In the genomic region with DNA sequence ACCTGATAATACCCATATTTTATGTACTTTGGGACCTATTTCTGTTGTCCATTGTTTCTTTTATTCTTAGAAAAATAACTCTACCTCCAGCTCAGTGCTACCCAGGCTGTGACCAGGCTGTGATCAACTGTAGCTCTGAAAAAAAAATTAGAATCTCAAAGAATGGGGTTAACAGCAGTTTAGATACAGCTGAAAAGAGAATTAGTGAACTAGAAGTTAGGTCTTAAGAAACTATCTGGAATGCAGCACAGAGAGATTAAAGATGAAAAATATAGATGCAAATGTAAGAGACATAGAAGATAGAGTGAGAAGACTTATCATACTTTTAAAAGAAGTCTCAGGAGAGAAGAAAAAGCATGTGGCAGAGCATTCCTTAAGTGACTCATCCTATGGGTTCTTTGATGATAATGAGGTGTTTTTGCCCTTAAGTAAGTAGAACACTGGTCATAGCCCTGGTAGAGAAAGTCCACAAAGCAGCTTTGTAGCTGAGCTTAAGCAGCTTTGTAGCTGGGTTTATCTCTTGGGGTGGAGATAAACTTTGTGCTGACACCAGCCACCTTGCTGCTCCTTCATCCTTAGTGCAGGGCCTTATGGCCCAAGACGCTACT, we compare ENCODE assay signal across 30 cellular contexts. TPM values are rescaled to one million over a fixed set of nuclear protein-coding genes. Genes with fewer than 3 reads are reported as not detected.
"Had no signal": no experiment of that assay in that cellular context is flagged by ENCODE, and none has a peak within 500 bp of the region (broad histone marks: within the 10 kb centered on the region; RNA-seq: fewer than 3 reads in every experiment).

No MANE protein-coding gene starts in this region.

- H3K4me3 Mint-ChIP-seq: activated naive CD4-positive, alpha-beta T cell treated with anti-CD3 and anti-CD28 coated beads, Interleukin-2, amount 10 ng/mL, durations not matched to agents 7 days and 5 days; activated T-helper 1 cell treated with anti-CD3 and anti-CD28 coated beads, Interleukin-12 subunit alpha, Interleukin-12 subunit beta, Interleukin-2, Interleukin-4 antibody, amounts not matched to agents 30 ng/mL and 10 ng/mL and 1 ng/mL, durations not matched to agents 14 hours and 24 hours and 36 hours; central memory CD8-positive, alpha-beta T cell; effector memory CD8-positive, alpha-beta T cell; memory B cell; naive thymus-derived CD4-positive, alpha-beta T cell; T-helper 2 cell treated with Interferon-gamma antibody and Interleukin-4, amounts not matched to agents 5 μg/mL and 100 μg/mL, for 36 hours had no signal

- H3K4me3 ChIP-seq: dorsolateral prefrontal cortex, right atrium auricular region, testis, transverse colon had no signal

- H3K27ac ChIP-seq: dorsolateral prefrontal cortex, right atrium auricular region, testis, transverse colon had no signal

- H3K9me3 Mint-ChIP-seq: effector memory CD8-positive, alpha-beta T cell had no signal

- H3K36me3 Mint-ChIP-seq: memory B cell had no signal

- DNase-seq: activated CD4-positive, alpha-beta T cell treated with anti-CD3 and anti-CD28 coated beads for 48 hours; activated CD4-positive, alpha-beta T cell treated with anti-CD3 and anti-CD28 coated beads, Interleukin-2, amount 50 U/mL, for 48 hours; activated CD8-positive, alpha-beta memory T cell treated with anti-CD3 and anti-CD28 coated beads for 24 hours; activated CD8-positive, alpha-beta memory T cell treated with anti-CD3 and anti-CD28 coated beads, Interleukin-2, amount 50 U/mL, for 4 hours; activated effector memory CD4-positive, alpha-beta T cell treated with anti-CD3 and anti-CD28 coated beads, Interleukin-2, amount 50 U/mL, for 16 hours; activated naive CD4-positive, alpha-beta T cell treated with anti-CD3 and anti-CD28 coated beads, Interleukin-2, amount 10 ng/mL, durations not matched to agents 7 days and 5 days; activated T-cell treated with anti-CD3 and anti-CD28 coated beads, Interleukin-2, amount 50 U/mL, for 1 hour; amygdala; dorsolateral prefrontal cortex; effector memory CD8-positive, alpha-beta T cell; erythroblast; head of caudate nucleus; hippocampal formation; midbrain; naive thymus-derived CD4-positive, alpha-beta T cell; stimulated activated CD4-positive, alpha-beta T cell treated with anti-CD3 and anti-CD28 coated beads, Interleukin-15, amount 100 ng/mL, for 24 hours; stimulated activated CD4-positive, alpha-beta T cell treated with anti-CD3 and anti-CD28 coated beads, Interleukin-2, amount 100 ng/mL, for 24 hours; stimulated activated naive CD4-positive, alpha-beta T cell; T-helper 1 cell; testis; transverse colon had no signal

- H3K27me3 ChIP-seq: right atrium auricular region, testis had no signal

- FAIRE-seq: colon, kidney, urothelium cell line had no signal

- H3K4me1 ChIP-seq: right atrium auricular region, transverse colon had no signal

- H3K27me3 Mint-ChIP-seq: central memory CD8-positive, alpha-beta T cell; effector memory CD8-positive, alpha-beta T cell had no signal

- ATAC-seq: effector memory CD8-positive, alpha-beta T cell; naive thymus-derived CD4-positive, alpha-beta T cell had no signal

- H3K9me3 ChIP-seq: testis had no signal

- H3K27ac Mint-ChIP-seq: activated naive CD4-positive, alpha-beta T cell treated with anti-CD3 and anti-CD28 coated beads, Interleukin-2, amount 10 ng/mL, durations not matched to agents 7 days and 5 days; activated T-helper 1 cell treated with anti-CD3 and anti-CD28 coated beads, Interleukin-12 subunit alpha, Interleukin-12 subunit beta, Interleukin-2, Interleukin-4 antibody, amounts not matched to agents 30 ng/mL and 10 ng/mL and 1 ng/mL, durations not matched to agents 14 hours and 24 hours and 36 hours; memory B cell; T-helper 2 cell treated with Interferon-gamma antibody and Interleukin-4, amounts not matched to agents 5 μg/mL and 100 μg/mL, for 36 hours had no signal

- H3K36me3 ChIP-seq: right atrium auricular region, transverse colon had no signal

RNA-seq across cellular contexts. Expression of gene SFRP5, which starts 27.3 kb away (rescaled TPM):
- total RNA-seq: activated T-helper 1 cell treated with anti-CD3 and anti-CD28 coated beads, Interleukin-12 subunit alpha, Interleukin-12 subunit beta, Interleukin-2, Interleukin-4 antibody, amounts not matched to agents 30 ng/mL and 10 ng/mL and 1 ng/mL, durations not matched to agents 14 hours and 24 hours and 36 hours; pulmonary artery endothelial cell had no signal
